ENCODE assay signal across 8 cellular contexts in genomic region chr19:58003153-58003828, GRCh38. TPM values are rescaled to one million over a fixed set of nuclear protein-coding genes. Genes with fewer than 3 reads are reported as not detected.
A peak's percentile ranks its signal among the peaks of the same experiment; 100 is the strongest.
DNase-seq lines count a peak whose midpoint lies in the region; ATAC-seq and TF ChIP-seq lines count a peak whose summit lies in the region.

No MANE protein-coding gene starts in this region.

- no peaks in the 10 kb centered on the region for H4K20me1 ChIP-seq in hepatocyte (ENCODE audit: insufficient read depth, poor library complexity, severe bottlenecking)
- no peaks in the 10 kb centered on the region for H4K20me1 ChIP-seq in smooth muscle cell (ENCODE audit: low read depth)

- H3K4me2 ChIP-seq in hepatocyte: peak overlapping the region; percentile 85
- peak overlapping the region; percentile 91 for H3K4me2 ChIP-seq in smooth muscle cell

- H3K27me3 ChIP-seq in hepatocyte (no peaks in the 10 kb centered on the region), smooth muscle cell (ENCODE audit: low read depth) (no peaks in the 10 kb centered on the region)

- peak overlapping the region; percentile 80 for H3K4me3 Mint-ChIP-seq in activated T-helper 2 cell treated with anti-CD3 and anti-CD28 coated beads, Interferon-gamma antibody, Interleukin-2, Interleukin-4, amounts not matched to agents 10 μg/mL and 5 μg/mL and 100 μg/mL, durations not matched to agents 14 hours and 24 hours and 36 hours (ENCODE audit: low read depth)

- H3K9me3 Mint-ChIP-seq in activated T-helper 2 cell treated with anti-CD3 and anti-CD28 coated beads, Interferon-gamma antibody, Interleukin-2, Interleukin-4, amounts not matched to agents 10 μg/mL and 5 μg/mL and 100 μg/mL, durations not matched to agents 14 hours and 24 hours and 36 hours: peaks cover 78% of the 10 kb centered on the region

- H3K9me3 ChIP-seq in hepatocyte (ENCODE audit: low read depth): peaks cover 57% of the 10 kb centered on the region
- peaks cover 9% of the 10 kb centered on the region for H3K9me3 ChIP-seq in smooth muscle cell (replicated peaks; ENCODE audit: low read depth)

- peak overlapping the region; percentile 99 for H2AFZ ChIP-seq in hepatocyte
- peak overlapping the region; percentile 100 for H2AFZ ChIP-seq in smooth muscle cell (ENCODE audit: low read depth)

- WGBS in hepatocyte (ENCODE audit: low lambda C conversion rate, missing lambda C conversion rate): 58% methylated on average over 31 of the region's 33 CpGs
- 52% methylated on average over 33 of the region's 33 CpGs for WGBS in smooth muscle cell (ENCODE audit: low lambda C conversion rate)

- peaks cover 12% of the 10 kb centered on the region for H3K4me1 Mint-ChIP-seq in activated T-helper 2 cell treated with anti-CD3 and anti-CD28 coated beads, Interferon-gamma antibody, Interleukin-2, Interleukin-4, amounts not matched to agents 10 μg/mL and 5 μg/mL and 100 μg/mL, durations not matched to agents 14 hours and 24 hours and 36 hours (ENCODE audit: low read depth)

- H3K27ac ChIP-seq in hepatocyte: peak overlapping the region; percentile 99
- H3K27ac ChIP-seq in smooth muscle cell (ENCODE audit: low read depth): peak overlapping the region; percentile 85

- H3K36me3 ChIP-seq in hepatocyte (replicated peaks; ENCODE audit: insufficient read depth, low read depth): peaks cover 26% of the 10 kb centered on the region
- H3K36me3 ChIP-seq in smooth muscle cell (ENCODE audit: low read depth): peaks cover 54% of the 10 kb centered on the region

- ATAC-seq in GM19463 (IDR thresholded peaks at IDR 0.05; ENCODE audit: unreplicated experiment): no peak

- no peaks in the 10 kb centered on the region for H3K27me3 Mint-ChIP-seq in activated T-helper 2 cell treated with anti-CD3 and anti-CD28 coated beads, Interferon-gamma antibody, Interleukin-2, Interleukin-4, amounts not matched to agents 10 μg/mL and 5 μg/mL and 100 μg/mL, durations not matched to agents 14 hours and 24 hours and 36 hours (ENCODE audit: low read depth)

- peaks cover 13% of the 10 kb centered on the region for H3K4me1 ChIP-seq in hepatocyte (ENCODE audit: insufficient read depth)
- H3K4me1 ChIP-seq in smooth muscle cell (ENCODE audit: low read depth): peaks cover 7% of the 10 kb centered on the region

- TF ChIP-seq CTCF in HFF-Myc (IDR thresholded peaks at IDR 0.05; ENCODE audit: low read depth, low read length, missing control alignments) (no peak), hepatocyte (IDR thresholded peaks at IDR 0.05; ENCODE audit: poor library complexity) (no peak), smooth muscle cell (IDR thresholded peaks at IDR 0.05; ENCODE audit: borderline replicate concordance, insufficient read depth, poor library complexity, severe bottlenecking) (no peak)

- H3K79me2 ChIP-seq in hepatocyte (peaks cover 40% of the 10 kb centered on the region), smooth muscle cell (ENCODE audit: low read depth) (peaks cover 33% of the 10 kb centered on the region)

- H3K27ac Mint-ChIP-seq in activated T-helper 2 cell treated with anti-CD3 and anti-CD28 coated beads, Interferon-gamma antibody, Interleukin-2, Interleukin-4, amounts not matched to agents 10 μg/mL and 5 μg/mL and 100 μg/mL, durations not matched to agents 14 hours and 24 hours and 36 hours: peak overlapping the region; percentile 73

- no peaks in the 10 kb centered on the region for H3F3A ChIP-seq in smooth muscle cell (ENCODE audit: low read depth)

- H3K36me3 Mint-ChIP-seq in activated T-helper 2 cell treated with anti-CD3 and anti-CD28 coated beads, Interferon-gamma antibody, Interleukin-2, Interleukin-4, amounts not matched to agents 10 μg/mL and 5 μg/mL and 100 μg/mL, durations not matched to agents 14 hours and 24 hours and 36 hours (ENCODE audit: low read depth): peaks cover 90% of the 10 kb centered on the region

- no peak for DNase-seq in HFF-Myc (ENCODE audit: extremely low read depth, low read depth)
- DNase-seq in activated T-helper 2 cell treated with anti-CD3 and anti-CD28 coated beads, Interferon-gamma antibody, Interleukin-2, Interleukin-4, amounts not matched to agents 10 μg/mL and 5 μg/mL and 100 μg/mL, durations not matched to agents 14 hours and 24 hours and 36 hours (ENCODE audit: low spot score): no peak
- DNase-seq in hepatocyte (ENCODE audit: low spot score): no peak
- DNase-seq in smooth muscle cell (lab: John Stamatoyannopoulos, UW; ENCODE audit: unreplicated experiment): no peak
- no peak for DNase-seq in COLO829 (ENCODE audit: low spot score)
- DNase-seq in cerebellar cortex (ENCODE audit: low spot score): no peak
- no peak for DNase-seq in NCI-H774 (lab: John Stamatoyannopoulos, UW)

- intact Hi-C loops in activated T-helper 2 cell treated with anti-CD3 and anti-CD28 coated beads, Interferon-gamma antibody, Interleukin-2, Interleukin-4, amounts not matched to agents 10 μg/mL and 5 μg/mL and 100 μg/mL, durations not matched to agents 14 hours and 24 hours and 36 hours (cut with micrococcal nuclease): loop anchor here (2.0 to 5.0 kb wide), 2 partner anchors 152 to 321 kb away; partner anchors contain the start of gene ZNF551

- H3K9ac ChIP-seq in smooth muscle cell (ENCODE audit: low read depth): peak overlapping the region; percentile 94

- peak overlapping the region; percentile 75 for H3K4me3 ChIP-seq in HFF-Myc (replicated peaks; ENCODE audit: low read depth, low read length)
- H3K4me3 ChIP-seq in hepatocyte: peak overlapping the region; percentile 94
- H3K4me3 ChIP-seq in smooth muscle cell: peak overlapping the region; percentile 96

- no peaks in the 10 kb centered on the region for H3K9me2 ChIP-seq in hepatocyte (replicated peaks; ENCODE audit: insufficient read depth)

RNA-seq across cellular contexts. Expression of gene ZNF606, which starts 0.7 kb away (rescaled TPM):
- total RNA-seq in activated T-helper 2 cell treated with anti-CD3 and anti-CD28 coated beads, Interferon-gamma antibody, Interleukin-2, Interleukin-4, amounts not matched to agents 10 μg/mL and 5 μg/mL and 100 μg/mL, durations not matched to agents 14 hours and 24 hours and 36 hours: 6.3 and 6.4 TPM in 2 replicates
- total RNA-seq in hepatocyte: 18.0 and 19.7 TPM in 2 replicates
- polyA plus RNA-seq in hepatocyte: 17.6 and 26.0 TPM in 2 replicates
- total RNA-seq in smooth muscle cell: 15.7 and 18.6 TPM in 2 replicates
- polyA plus RNA-seq in smooth muscle cell: 5.2 and 8.6 TPM in 2 replicates

RNA-seq across cellular contexts. Expression of gene C19orf18, which starts 29.0 kb away (rescaled TPM):
- 0.21 TPM in 1 of 2 replicates, not detected in the other for total RNA-seq in activated T-helper 2 cell treated with anti-CD3 and anti-CD28 coated beads, Interferon-gamma antibody, Interleukin-2, Interleukin-4, amounts not matched to agents 10 μg/mL and 5 μg/mL and 100 μg/mL, durations not matched to agents 14 hours and 24 hours and 36 hours
- 0.60 TPM in 1 of 2 replicates, not detected in the other for total RNA-seq in hepatocyte
- 1.9 and 2.0 TPM in 2 replicates for polyA plus RNA-seq in hepatocyte
- 0.67 TPM in 1 of 2 replicates, not detected in the other for total RNA-seq in smooth muscle cell
- 2.0 and 2.1 TPM in 2 replicates for polyA plus RNA-seq in smooth muscle cell

RNA-seq across cellular contexts. Expression of gene ZSCAN1, which starts 30.5 kb away (rescaled TPM):
- not detected in 2 replicates for total RNA-seq in activated T-helper 2 cell treated with anti-CD3 and anti-CD28 coated beads, Interferon-gamma antibody, Interleukin-2, Interleukin-4, amounts not matched to agents 10 μg/mL and 5 μg/mL and 100 μg/mL, durations not matched to agents 14 hours and 24 hours and 36 hours
- total RNA-seq in hepatocyte (0.33 and 1.2 TPM in 2 replicates), smooth muscle cell (1.8 TPM in 1 of 2 replicates, not detected in the other)
- polyA plus RNA-seq in hepatocyte (1.1 and 3.8 TPM in 2 replicates), smooth muscle cell (0.94 and 1.4 TPM in 2 replicates)

RNA-seq across cellular contexts. Expression of gene ZNF256, which starts 55.8 kb away (rescaled TPM):
- total RNA-seq in activated T-helper 2 cell treated with anti-CD3 and anti-CD28 coated beads, Interferon-gamma antibody, Interleukin-2, Interleukin-4, amounts not matched to agents 10 μg/mL and 5 μg/mL and 100 μg/mL, durations not matched to agents 14 hours and 24 hours and 36 hours: 2.7 and 3.0 TPM in 2 replicates
- 5.4 and 8.8 TPM in 2 replicates for total RNA-seq in hepatocyte
- 3.7 and 4.6 TPM in 2 replicates for polyA plus RNA-seq in hepatocyte
- total RNA-seq in smooth muscle cell: 4.5 and 10.3 TPM in 2 replicates
- 3.2 and 4.0 TPM in 2 replicates for polyA plus RNA-seq in smooth muscle cell

RNA-seq across cellular contexts. Expression of gene ZNF135, which starts 55.8 kb away (rescaled TPM):
- not detected in 2 replicates for total RNA-seq in activated T-helper 2 cell treated with anti-CD3 and anti-CD28 coated beads, Interferon-gamma antibody, Interleukin-2, Interleukin-4, amounts not matched to agents 10 μg/mL and 5 μg/mL and 100 μg/mL, durations not matched to agents 14 hours and 24 hours and 36 hours
- total RNA-seq in hepatocyte: 5.8 and 7.4 TPM in 2 replicates
- 4.3 and 5.0 TPM in 2 replicates for polyA plus RNA-seq in hepatocyte
- total RNA-seq in smooth muscle cell: 3.7 and 4.8 TPM in 2 replicates
- polyA plus RNA-seq in smooth muscle cell: 3.2 and 3.6 TPM in 2 replicates
